ENCODE assay signal across 8 cellular contexts in genomic region chr12:62260733-62261683, GRCh38. TPM values are rescaled to one million over a fixed set of nuclear protein-coding genes. Genes with fewer than 3 reads are reported as not detected.
DNase-seq lines count a peak whose midpoint lies in the region; ATAC-seq, FAIRE-seq and TF ChIP-seq lines count a peak whose summit lies in the region.

No MANE protein-coding gene starts in this region.

- H3K4me3 ChIP-seq in mucosa of descending colon, result peak overlapping the region; percentile 79

- H3K4me1 ChIP-seq in mucosa of descending colon (ENCODE audit: low read depth), result peaks cover 23% of the 10 kb centered on the region

- H3K9me3 ChIP-seq in mucosa of descending colon, result no peaks in the 10 kb centered on the region

- H3K36me3 ChIP-seq in mucosa of descending colon (ENCODE audit: low read depth), result no peaks in the 10 kb centered on the region

- peak overlapping the region; percentile 92 for H3K27ac ChIP-seq in epithelial cell of prostate

- TF ChIP-seq CTCF in mucosa of descending colon (IDR thresholded peaks at IDR 0.05), result no peak

- FAIRE-seq in GM18507 (lab: Jason Lieb, UNC), result peak; percentile 86

- ATAC-seq in HG02981 (IDR thresholded peaks at IDR 0.05; ENCODE audit: unreplicated experiment), result peak; percentile 49
- ATAC-seq in mucosa of descending colon, result peak; percentile 40

- DNase-seq in A172 (ENCODE audit: low spot score) (peak; percentile 46), GM18507 (ENCODE audit: extremely low spot score, insufficient read length, low read depth) (peak; percentile 20), NCI-H526 (lab: John Stamatoyannopoulos, UW) (peak; percentile 61 to 65), epithelial cell of prostate (ENCODE audit: low read depth, low spot score) (no peak), mucosa of descending colon (peak in 1 of 3 donors; percentile 62)
- DNase-seq in activated CD8-positive, alpha-beta memory T cell treated with anti-CD3 and anti-CD28 coated beads, Interleukin-2, amount 50 U/mL, for 24 hours (ENCODE audit: extremely low read depth), result peak; percentile 35
- peak; percentile 47 for DNase-seq in stimulated activated naive CD4-positive, alpha-beta T cell treated with Interleukin-2 at 50 U/mL for 16 hours (lab: John Stamatoyannopoulos, UW)

- intact Hi-C loops in mucosa of descending colon (cut with DNase I, micrococcal nuclease), result no loop called here

RNA-seq across cellular contexts. Expression of gene USP15, which starts 0.8 kb away (rescaled TPM):
- total RNA-seq in A172 (2014; rRNA removed; shearing (Covaris generic)), result 28.4 and 43.3 TPM in 2 replicates
- total RNA-seq in mucosa of descending colon, result 10 to 100 TPM; 62.5 to 78.3 (median 64.3) TPM
